In genomic region chr6:169383265-169383664, GRCh38 we compare ENCODE assay signal across 7 cellular contexts.
"Had no signal": no experiment of that assay in that cellular context is flagged by ENCODE, and none has a peak within 500 bp of the region (broad histone marks: within the 10 kb centered on the region; RNA-seq: fewer than 3 reads in every experiment).

No MANE protein-coding gene starts in this region.

- FAIRE-seq: HTR-8/SVneo, K562 had no signal

- H2AFZ ChIP-seq: GM23248 had no signal

- H3K9ac ChIP-seq: GM23248 had no signal

- DNase-seq: GM23248, GOT3, H7, HCEC 1CT, IMR-90 had no signal

- H3K27ac ChIP-seq: GM23248 had no signal

- H3K4me3 ChIP-seq: GM23248, K562 had no signal

- ATAC-seq: K562 had no signal
